ENCODE assay signal across 19 cellular contexts in the genomic region with DNA sequence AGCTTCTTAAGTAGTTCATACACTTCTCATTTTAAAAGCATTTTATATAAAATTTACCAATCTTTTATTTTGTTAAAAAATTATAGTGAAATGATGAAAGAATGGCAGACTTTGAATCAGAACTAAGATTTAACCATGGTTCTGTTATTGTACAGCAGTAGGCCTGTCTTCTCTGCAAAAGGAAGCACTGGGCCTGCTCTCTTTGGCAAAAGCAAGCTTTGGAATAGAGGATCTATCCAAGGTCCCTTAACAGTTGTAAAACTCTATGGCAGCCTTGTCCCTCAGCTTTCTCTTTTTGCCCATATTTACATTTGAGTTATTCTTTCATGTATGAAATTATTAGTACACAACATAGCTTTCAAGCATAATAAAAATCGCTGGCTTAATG.
"Had no signal": no experiment of that assay in that cellular context is flagged by ENCODE, and none has a peak within 500 bp of the region (broad histone marks: within the 10 kb centered on the region; RNA-seq: fewer than 3 reads in every experiment).

No MANE protein-coding gene starts in this region.

- H3K4me3 ChIP-seq: coronary artery, esophagus muscularis mucosa, left lung, prostate gland, thoracic aorta had no signal

- H3K36me3 ChIP-seq: prostate gland had no signal

- H3K27me3 ChIP-seq: esophagus muscularis mucosa, left lung had no signal

- H3K9me3 Mint-ChIP-seq: central memory CD8-positive, alpha-beta T cell; stimulated activated effector memory CD8-positive, alpha-beta T cell treated with anti-CD3 and anti-CD28 coated beads, Interleukin-12 subunit alpha, Interleukin-12 subunit beta, amount 100 ng/mL, for 72 hours had no signal

- H3K9me3 ChIP-seq: esophagus muscularis mucosa, left lung, prostate gland, thoracic aorta had no signal

- H3K27ac Mint-ChIP-seq: nephron; stimulated activated effector memory CD8-positive, alpha-beta T cell treated with anti-CD3 and anti-CD28 coated beads, Interleukin-12 subunit alpha, Interleukin-12 subunit beta, amount 100 ng/mL, for 72 hours; T-helper 1 cell treated with Interleukin-12 subunit alpha and Interleukin-12 subunit beta and Interleukin-4 antibody, amounts not matched to agents 30 μg/mL and 1 μg/mL, for 36 hours; WTC11 had no signal

- DNase-seq: activated effector memory CD4-positive, alpha-beta T cell treated with anti-CD3 and anti-CD28 coated beads, Interleukin-2, amount 50 U/mL, for 16 hours; activated T-cell treated with anti-CD3 and anti-CD28 coated beads, Interleukin-2, amount 50 U/mL, for 48 hours; amniotic stem cell; left lung; stimulated activated CD4-positive, alpha-beta T cell treated with anti-CD3 and anti-CD28 coated beads, Interleukin-12 subunit alpha, Interleukin-12 subunit beta, amount 100 ng/mL, for 4 hours; stimulated activated CD4-positive, alpha-beta T cell treated with anti-CD3 and anti-CD28 coated beads, Interleukin-2, amount 100 ng/mL, for 24 hours had no signal

- H3K4me1 Mint-ChIP-seq: central memory CD8-positive, alpha-beta T cell; stimulated activated effector memory CD8-positive, alpha-beta T cell treated with anti-CD3 and anti-CD28 coated beads, Interleukin-12 subunit alpha, Interleukin-12 subunit beta, amount 100 ng/mL, for 72 hours had no signal

- H3K4me3 Mint-ChIP-seq: activated CD8-positive, alpha-beta T cell treated with anti-CD3 and anti-CD28 coated beads for 36 hours; activated naive CD8-positive, alpha-beta T cell; brain; central memory CD8-positive, alpha-beta T cell; memory B cell; nephron; stimulated activated effector memory CD8-positive, alpha-beta T cell treated with anti-CD3 and anti-CD28 coated beads, Interleukin-12 subunit alpha, Interleukin-12 subunit beta, amount 100 ng/mL, for 72 hours; T-helper 1 cell treated with Interleukin-12 subunit alpha and Interleukin-12 subunit beta and Interleukin-4 antibody, amounts not matched to agents 30 μg/mL and 1 μg/mL, for 36 hours; WTC11 had no signal

- H3K4me1 ChIP-seq: esophagus muscularis mucosa, prostate gland had no signal

- H3K27me3 Mint-ChIP-seq: activated CD8-positive, alpha-beta T cell treated with anti-CD3 and anti-CD28 coated beads for 36 hours; activated naive CD8-positive, alpha-beta T cell; brain; central memory CD8-positive, alpha-beta T cell; memory B cell had no signal

- H3K27ac ChIP-seq: esophagus muscularis mucosa, left lung, prostate gland had no signal
